Comparison of ENCODE assay signal across 8 cellular contexts in genomic region chr9:120867676-120868338, GRCh38. TPM values are rescaled to one million over a fixed set of nuclear protein-coding genes. Genes with fewer than 3 reads are reported as not detected.
A peak's percentile ranks its signal among the peaks of the same experiment; 100 is the strongest.
DNase-seq lines count a peak whose midpoint lies in the region; ATAC-seq and TF ChIP-seq lines count a peak whose summit lies in the region.

No MANE protein-coding gene starts in this region.

- ATAC-seq in GM19035 (IDR thresholded peaks at IDR 0.05; ENCODE audit: unreplicated experiment) = no peak
- ATAC-seq in GM21528 (IDR thresholded peaks at IDR 0.05; ENCODE audit: low FRiP score, unreplicated experiment) = no peak

- intact Hi-C loops in CD4-positive, alpha-beta memory T cell (cut with micrococcal nuclease) = loop anchor here (1.0 kb wide), 3 partner anchors 25 to 75 kb away; partner anchors contain the start of gene FBXW2
- intact Hi-C loops in prostate gland (cut with DNase I) = loop anchor here (2.0 to 5.0 kb wide), 2 partner anchors 69 to 209 kb away; no protein-coding TSS in a partner anchor

- no peak for TF ChIP-seq POLR2A in prostate gland (IDR thresholded peaks at IDR 0.05)

- DNase-seq in CD4-positive, alpha-beta memory T cell = no peak
- DNase-seq in RWPE1 (ENCODE audit: low spot score) = no peak
- no peak for DNase-seq in prostate gland (ENCODE audit: low spot score)
- no peak for DNase-seq in NCI-H1417 (lab: John Stamatoyannopoulos, UW)
- no peak for DNase-seq in amygdala (lab: John Stamatoyannopoulos, UW)

- peak overlapping the region; percentile 85 to 99 (median 89) for H3K27ac Mint-ChIP-seq in CD4-positive, alpha-beta memory T cell

- H3K36me3 ChIP-seq in CD4-positive, alpha-beta memory T cell (ENCODE audit: insufficient read depth, low read length) = peaks cover 51% of the 10 kb centered on the region
- peaks cover 12 to 23% of the 10 kb centered on the region in 2 donors for H3K36me3 ChIP-seq in esophagus (ENCODE audit: control insufficient read depth in 2 of 2, insufficient read depth in 2 of 2, low read length in 1 of 2)
- peaks cover 0 to 8% of the 10 kb centered on the region in 2 donors for H3K36me3 ChIP-seq in prostate gland

- no peaks in the 10 kb centered on the region for H3K27me3 ChIP-seq in CD4-positive, alpha-beta memory T cell (ENCODE audit: insufficient read depth, low read length)
- H3K27me3 ChIP-seq in esophagus (ENCODE audit: control insufficient read depth in 1 of 2, insufficient read depth in 2 of 2, low read length in 2 of 2) (no peaks in the 10 kb centered on the region), prostate gland (replicated peaks; ENCODE audit: insufficient read depth) (no peaks in the 10 kb centered on the region)

- peaks cover 25% of the 10 kb centered on the region for H3K4me1 ChIP-seq in CD4-positive, alpha-beta memory T cell (ENCODE audit: insufficient read depth, low read length)
- H3K4me1 ChIP-seq in esophagus (ENCODE audit: control insufficient read depth in 2 of 2, insufficient read depth in 2 of 2, low read length in 1 of 2) (peaks cover 2 to 9% of the 10 kb centered on the region in 2 donors), prostate gland (replicated peaks) (no peaks in the 10 kb centered on the region)

- H3K36me3 Mint-ChIP-seq in CD4-positive, alpha-beta memory T cell = peaks cover 19 to 53% of the 10 kb centered on the region in 2 donors

- TF ChIP-seq CTCF in RWPE1 (conservative IDR thresholded peaks at IDR 0.05; ENCODE audit: low read depth) (no peak), prostate gland (IDR thresholded peaks at IDR 0.05) (no peak)

- H3K27me3 Mint-ChIP-seq in CD4-positive, alpha-beta memory T cell = no peaks in the 10 kb centered on the region

- 92 to 93% methylated on average over 15 of the region's 15 CpGs for WGBS in esophagus, 2 donors
- 88% methylated on average over 15 of the region's 15 CpGs for WGBS in prostate gland

- H3K4me1 Mint-ChIP-seq in CD4-positive, alpha-beta memory T cell = peaks cover 17 to 34% (median 20%) of the 10 kb centered on the region in 4 donors

- no peaks in the 10 kb centered on the region for H3K9me3 ChIP-seq in CD4-positive, alpha-beta memory T cell (ENCODE audit: control insufficient read depth in 1 of 2, low read length in 2 of 2)
- peaks cover 0 to 2% of the 10 kb centered on the region in 2 donors for H3K9me3 ChIP-seq in esophagus (ENCODE audit: control insufficient read depth in 2 of 2, insufficient read depth in 1 of 2, low read depth in 1 of 2, low read length in 1 of 2)
- no peaks in the 10 kb centered on the region for H3K9me3 ChIP-seq in prostate gland

- H3K4me3 ChIP-seq in CD4-positive, alpha-beta memory T cell (ENCODE audit: low read length in 2 of 2) = no peak overlapping the region
- peak overlapping the region in 1 of 2 donors; percentile 12 for H3K4me3 ChIP-seq in esophagus (ENCODE audit: low read depth in 1 of 2, low read length in 2 of 2)
- peak overlapping the region in 1 of 2 donors; percentile 36 for H3K4me3 ChIP-seq in prostate gland

- POLR2A ChIA-PET in CD4-positive, alpha-beta memory T cell (lab: Charles Lee; ENCODE audit: partially characterized antibody) = interaction anchor here (0.7 to 74.5 kb wide), 14 partner anchors 9 to 253 kb away, joined by 3 to 5577 read pairs (median 8); partner anchors contain the start of genes FBXW2, PHF19, PSMD5 and TRAF1
- POLR2A ChIA-PET in RWPE1 (lab: Yijun Ruan, JAX; ENCODE audit: low non-redundant PET) = interaction anchor here (0.5 to 0.7 kb wide), 2 partner anchors 24 to 382 kb away, joined by 3 to 8 read pairs; no protein-coding TSS in a partner anchor

- peak overlapping the region; percentile 18 to 68 (median 58) for H3K4me3 Mint-ChIP-seq in CD4-positive, alpha-beta memory T cell

- H3K9me3 Mint-ChIP-seq in CD4-positive, alpha-beta memory T cell = no peaks in the 10 kb centered on the region

- peak overlapping the region; percentile 59 for H3K27ac ChIP-seq in CD4-positive, alpha-beta memory T cell (ENCODE audit: low read depth, low read length)
- H3K27ac ChIP-seq in RWPE1 (peak overlapping the region; percentile 84), esophagus (ENCODE audit: low read depth in 2 of 2, low read length in 1 of 2) (peak overlapping the region; percentile 84 to 85), prostate gland (peak overlapping the region; percentile 80 to 82)

- CTCF ChIA-PET in CD4-positive, alpha-beta memory T cell (lab: Charles Lee; ENCODE audit: partially characterized antibody) = interaction anchor here (0.7 to 16.8 kb wide), 17 partner anchors 11 to 203 kb away, joined by 3 to 254 read pairs (median 11); partner anchors contain the start of gene TRAF1
- CTCF ChIA-PET in RWPE1 (lab: Yijun Ruan, JAX) = interaction anchor here (0.6 to 1.3 kb wide), 3 partner anchors 41 to 74 kb away, joined by 3 to 5 read pairs (median 3); no protein-coding TSS in a partner anchor

RNA-seq across cellular contexts. Expression of gene PHF19, which starts 9.2 kb away (rescaled TPM):
- 100 to 1,000 TPM; 194 to 201 TPM for total RNA-seq in CD4-positive, alpha-beta memory T cell
- polyA plus RNA-seq in CD4-positive, alpha-beta memory T cell = 10 to 100 TPM; 15.4 to 17.8 TPM
- 10 to 100 TPM; 22.3 to 28.8 TPM for polyA plus RNA-seq in esophagus
- 10 to 100 TPM; 19.9 to 37.6 TPM for total RNA-seq in prostate gland

RNA-seq across cellular contexts. Expression of gene PSMD5, which starts 25.1 kb away (rescaled TPM):
- 10 to 100 TPM; 46.4 to 59.0 TPM for total RNA-seq in CD4-positive, alpha-beta memory T cell
- polyA plus RNA-seq in CD4-positive, alpha-beta memory T cell = 10 to 100 TPM; 23.1 to 25.7 TPM
- 10 to 100 TPM; 12.1 to 15.8 TPM for polyA plus RNA-seq in esophagus
- total RNA-seq in prostate gland = 10 to 100 TPM; 30.0 to 36.3 TPM

RNA-seq across cellular contexts. Expression of gene TRAF1, which starts 58.8 kb away (rescaled TPM):
- total RNA-seq in CD4-positive, alpha-beta memory T cell = 100 to 1,000 TPM; 174 to 181 TPM
- polyA plus RNA-seq in CD4-positive, alpha-beta memory T cell = 10 to 100 TPM in 1 of 2 donors, 1 to 10 TPM in 1; 7.8 to 14.4 TPM
- polyA plus RNA-seq in esophagus = 1 to 10 TPM; 2.7 to 6.1 TPM
- total RNA-seq in prostate gland = 1 to 10 TPM; 3.1 to 6.9 TPM

Comparison
In these comparisons a context has a peak if more than half of its experiments do, and no peak if none do; other contexts are left out.
1. RNA of gene PHF19, which starts 9.2 kb away (total RNA-seq): 194 to 201 TPM in CD4-positive, alpha-beta memory T cell; 19.9 to 37.6 TPM in prostate gland; every median in the first group is over 4 times any median in the second.
2. RNA of gene TRAF1, which starts 58.8 kb away (total RNA-seq): 174 to 181 TPM in CD4-positive, alpha-beta memory T cell; 3.1 to 6.9 TPM in prostate gland; every median in the first group is over 10 times any median in the second.
3. Peak in every context shown above with its lines, with median percentiles within 50 percentile points of each other: H3K27ac ChIP-seq.